1 cellular context compared by ENCODE assay signal in genomic region chr22:37905534-37906363, GRCh38.
TF ChIP-seq lines count a peak whose summit lies in the region.

Gene MICALL1, plus strand, starts transcription at chr22:37906297. Its CDS starts 126 bp downstream, at chr22:37906423.

TF ChIP-seq in HEK293, 187 proteins besides CTCF, POLR2A, EP300 and RAD21 (continued from another document and continues in another):
- TF ChIP-seq ZSCAN18 (tag by site-specific recombination; IDR thresholded peaks at IDR 0.05) (no peak), ZFP69B (tag by site-specific recombination; IDR thresholded peaks at IDR 0.05) (0 out of 2 replicates have a peak, but pooled peaks have one; percentile 42), ZEB2 (tag by site-specific recombination; IDR thresholded peaks at IDR 0.05) (no peak), ZNF404 (tag by site-specific recombination; IDR thresholded peaks at IDR 0.05) (no peak), ZNF280D (tag by site-specific recombination; IDR thresholded peaks at IDR 0.05) (no peak), ZNF155 (tag by site-specific recombination; IDR thresholded peaks at IDR 0.05) (no peak), TRIM28 (IDR thresholded peaks at IDR 0.05; ENCODE audit: borderline replicate concordance, low read length) (no peak), PRDM6 (tag by site-specific recombination; IDR thresholded peaks at IDR 0.05) (no peak), ZNF707 (tag by site-specific recombination; IDR thresholded peaks at IDR 0.05) (no peak), ZNF549 (tag by site-specific recombination; IDR thresholded peaks at IDR 0.05) (no peak), ZNF561 (tag by site-specific recombination; IDR thresholded peaks at IDR 0.05; ENCODE audit: borderline replicate concordance) (peak; percentile 65), ZBTB1 (tag by site-specific recombination; IDR thresholded peaks at IDR 0.05) (no peak), ZNF223 (tag by site-specific recombination; IDR thresholded peaks at IDR 0.05) (no peak), ZNF621 (tag by site-specific recombination; IDR thresholded peaks at IDR 0.05) (no peak), ZBTB26 (tag by site-specific recombination; optimal IDR thresholded peaks at IDR 0.05) (peak; percentile 78), MZF1 (tag by site-specific recombination; IDR thresholded peaks at IDR 0.05; ENCODE audit: borderline replicate concordance) (peak; percentile 64; the same call in 1 of the 2 replicates), ZBTB17 (tag by site-specific recombination; IDR thresholded peaks at IDR 0.05) (no peak), ZIC2 (tag by site-specific recombination; IDR thresholded peaks at IDR 0.05) (peak; percentile 75), SCRT1 (tag by site-specific recombination; IDR thresholded peaks at IDR 0.05; ENCODE audit: borderline replicate concordance) (no peak), ZNF24 (tag by site-specific recombination; IDR thresholded peaks at IDR 0.05) (no peak), ZNF169 (tag by site-specific recombination; IDR thresholded peaks at IDR 0.05) (no peak), ZNF645 (tag by site-specific recombination; IDR thresholded peaks at IDR 0.05) (no peak), ZNF350 (tag by site-specific recombination; IDR thresholded peaks at IDR 0.05) (no peak), ZBTB11 (tag by site-specific recombination; conservative IDR thresholded peaks at IDR 0.05; ENCODE audit: low read depth) (no peak), ZNF433 (tag by site-specific recombination; IDR thresholded peaks at IDR 0.05; ENCODE audit: low read depth) (no peak), ATF2 (tag by site-specific recombination; IDR thresholded peaks at IDR 0.05; ENCODE audit: low read depth) (no peak), GLI2 (tag by site-specific recombination; IDR thresholded peaks at IDR 0.05; ENCODE audit: borderline replicate concordance, low read depth) (no peak), ZNF140 (tag by site-specific recombination; IDR thresholded peaks at IDR 0.05) (no peak), ZNF501 (tag by site-specific recombination; IDR thresholded peaks at IDR 0.05) (no peak), ZNF76 (tag by site-specific recombination; IDR thresholded peaks at IDR 0.05; ENCODE audit: borderline replicate concordance, low read depth) (peak; percentile 22; the same call in 1 of the 2 replicates), BCL11B (tag by site-specific recombination; IDR thresholded peaks at IDR 0.05; ENCODE audit: low read depth) (peak; percentile 54; the same call in 1 of the 2 replicates), ZNF623 (tag by site-specific recombination; IDR thresholded peaks at IDR 0.05) (no peak), ZNF426 (tag by site-specific recombination; IDR thresholded peaks at IDR 0.05) (no peak), PRDM2 (tag by site-specific recombination; IDR thresholded peaks at IDR 0.05; ENCODE audit: borderline replicate concordance) (0 out of 2 replicates have a peak, but pooled peaks have one; percentile 68), ZNF626 (tag by site-specific recombination; IDR thresholded peaks at IDR 0.05) (no peak), ZNF19 (tag by site-specific recombination; IDR thresholded peaks at IDR 0.05; ENCODE audit: low read depth) (no peak), KLF8 (tag by site-specific recombination; IDR thresholded peaks at IDR 0.05) (peak; percentile 90), ZNF214 (tag by site-specific recombination; IDR thresholded peaks at IDR 0.05; ENCODE audit: borderline replicate concordance) (no peak), ZNF157 (tag by site-specific recombination; IDR thresholded peaks at IDR 0.05) (no peak), ZNF654 (tag by site-specific recombination; IDR thresholded peaks at IDR 0.05; ENCODE audit: low read depth) (no peak), ZNF664 (tag by site-specific recombination; IDR thresholded peaks at IDR 0.05) (no peak), ZNF777 (tag by site-specific recombination; IDR thresholded peaks at IDR 0.05; ENCODE audit: borderline replicate concordance) (0 out of 2 replicates have a peak, but pooled peaks have one; percentile 13), HOXA7 (CRISPR knock-in tag; IDR thresholded peaks at IDR 0.05; ENCODE audit: borderline replicate concordance) (no peak), ZNF311 (tag by site-specific recombination; IDR thresholded peaks at IDR 0.05; ENCODE audit: borderline replicate concordance) (no peak), ZNF791 (tag by site-specific recombination; IDR thresholded peaks at IDR 0.05) (no peak)
